In the genomic region with DNA sequence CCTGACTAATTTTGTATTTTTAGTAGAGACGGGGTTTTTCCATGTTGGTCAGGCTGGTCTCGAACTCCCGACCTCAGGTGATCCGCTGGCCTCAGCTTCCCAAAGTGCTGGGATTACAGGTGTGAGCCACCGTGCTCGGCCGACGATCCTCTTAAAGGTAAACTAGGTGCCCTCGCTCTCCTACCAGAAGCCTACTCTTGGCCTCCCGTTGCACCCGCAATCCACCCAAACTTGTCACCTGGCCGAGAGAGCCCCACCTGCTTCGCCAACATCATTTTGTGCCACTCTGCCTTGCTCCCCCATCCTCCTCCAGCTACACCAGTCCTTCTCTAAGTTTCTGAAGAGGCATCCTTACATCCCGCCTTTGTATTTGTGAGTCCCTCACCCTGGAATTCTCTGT, we compare ENCODE assay signal across 8 cellular contexts. TPM values are rescaled to one million over a fixed set of nuclear protein-coding genes. Genes with fewer than 3 reads are reported as not detected.
DNase-seq lines count a peak whose midpoint lies in the region; ATAC-seq, FAIRE-seq and TF ChIP-seq lines count a peak whose summit lies in the region.
"Not testable (repeated sequence)": the region's sequence is repeated elsewhere in the genome, so short reads cannot be mapped to it uniquely, and the experiment has no call there.

No MANE protein-coding gene starts in this region.

- H3K4me3 Mint-ChIP-seq in activated T-helper 17 cell treated with anti-CD3 and anti-CD28 coated beads, Interleukin-2, amount 50 U/mL, for 72 hours; chondrocyte (ENCODE audit: unreplicated experiment); type B pancreatic cell: not testable (repeated sequence)

- ATAC-seq in HCT116; activated T-helper 17 cell treated with anti-CD3 and anti-CD28 coated beads, Interleukin-2, amount 50 U/mL, for 72 hours (replicated peaks); HepG2: not testable (repeated sequence)

- H2AFZ ChIP-seq in ACC112 (ENCODE audit: low read length, unreplicated experiment); HCT116 (ENCODE audit: low read depth, low read length, poor library complexity, severe bottlenecking); HepG2 (ENCODE audit: low read length); trophoblast cell (ENCODE audit: insufficient read depth, low read length, poor library complexity): not testable (repeated sequence)

- not testable (repeated sequence) for H3K9me3 ChIP-seq in HCT116 (ENCODE audit: control insufficient read depth in 1 of 2, insufficient read depth in 1 of 2, low read depth in 1 of 2, low read length in 2 of 2); SJSA1 (replicated peaks); HepG2 (ENCODE audit: low read length); trophoblast cell (ENCODE audit: insufficient read depth, low read depth, low read length)

- not testable (repeated sequence) for TF ChIP-seq RAD21 in HCT116 (IDR thresholded peaks at IDR 0.05; ENCODE audit: low read depth); HepG2 (CRISPR knock-in tag; IDR thresholded peaks at IDR 0.05)

- not testable (repeated sequence) for H4K91ac ChIP-seq in trophoblast cell (ENCODE audit: low read depth, low read length)

- H3K23ac ChIP-seq in trophoblast cell (ENCODE audit: low read length): not testable (repeated sequence)

- FAIRE-seq in HepG2 (lab: Jason Lieb, UNC): not testable (repeated sequence)

- in situ Hi-C loops in HepG2 (cut with HindIII; ENCODE audit: extremely low pct_ligation_motif_present, low pct_unique_long_range_greater_than_20kb): not testable (repeated sequence)

- H4K20me1 ChIP-seq in HCT116 (ENCODE audit: insufficient read depth) (peaks cover 25% of the 10 kb centered on the region; the same call in 1 of the 2 replicates), HepG2 (ENCODE audit: insufficient read depth, low read length) (peaks cover 56% of the 10 kb centered on the region)

- H3K27me3 Mint-ChIP-seq in activated T-helper 17 cell treated with anti-CD3 and anti-CD28 coated beads, Interleukin-2, amount 50 U/mL, for 72 hours; chondrocyte (ENCODE audit: low read depth); type B pancreatic cell: not testable (repeated sequence)

- H4K8ac ChIP-seq in trophoblast cell (ENCODE audit: low read depth, low read length): not testable (repeated sequence)

- H3K4me3 ChIP-seq in ACC112 (ENCODE audit: low read depth, low read length); HCT116 (replicated peaks in 1 of 2; ENCODE audit: low read depth in 1 of 2, low read length in 2 of 2); SJSA1; HepG2 (replicated peaks in 1 of 3; ENCODE audit: insufficient read depth in 1 of 3, low read depth in 2 of 3, low read length in 3 of 3); trophoblast cell (ENCODE audit: low read depth, low read length): not testable (repeated sequence)

- H3K36me3 ChIP-seq in ACC112 (ENCODE audit: insufficient read depth, low read length); trophoblast cell (ENCODE audit: control insufficient read depth in 1 of 2, insufficient read depth in 2 of 2, low read length in 2 of 2): not testable (repeated sequence)
- peaks cover 0 to 26% of the 10 kb centered on the region in 2 experiments; a peak in 2 of 4 replicates for H3K36me3 ChIP-seq in HCT116 (ENCODE audit: control insufficient read depth in 1 of 2, insufficient read depth in 2 of 2, low read length in 2 of 2)
- H3K36me3 ChIP-seq in SJSA1: peaks cover 46% of the 10 kb centered on the region
- peaks cover 14 to 28% of the 10 kb centered on the region in 2 experiments for H3K36me3 ChIP-seq in HepG2 (replicated peaks in 1 of 2; ENCODE audit: control insufficient read depth in 1 of 2, insufficient read depth in 2 of 2, low read length in 2 of 2)

- H3K9me2 ChIP-seq in HCT116 (ENCODE audit: insufficient read depth): not testable (repeated sequence)

- peaks cover 57% of the 10 kb centered on the region for H3K36me3 Mint-ChIP-seq in activated T-helper 17 cell treated with anti-CD3 and anti-CD28 coated beads, Interleukin-2, amount 50 U/mL, for 72 hours (ENCODE audit: low read depth)
- not testable (repeated sequence) for H3K36me3 Mint-ChIP-seq in chondrocyte (ENCODE audit: low read depth)
- H3K36me3 Mint-ChIP-seq in type B pancreatic cell: peaks cover 27% of the 10 kb centered on the region

- H3K9ac ChIP-seq in HCT116 (ENCODE audit: low read length): 0 out of 2 replicates have a peak overlapping the region, but pooled peaks have one; percentile 42
- not testable (repeated sequence) for H3K9ac ChIP-seq in HepG2 (ENCODE audit: insufficient read depth, low read depth, low read length); trophoblast cell (ENCODE audit: low read length)

- not testable (repeated sequence) for H2AK5ac ChIP-seq in trophoblast cell (ENCODE audit: low read length)

- RAD21 ChIA-PET in HCT116 (lab: Charles Lee; ENCODE audit: low non-redundant PET in 1 of 2, low total read pairs in 2 of 2, uncharacterized antibody in 2 of 2, unreplicated experiment in 2 of 2): interaction anchor here in 1 of 2 experiments (0.7 kb wide), 1 partner anchor 33 kb away, joined by 3 read pairs; no protein-coding TSS in a partner anchor

- peak overlapping the region; percentile 73 for H3K4ac ChIP-seq in trophoblast cell (ENCODE audit: low read depth, low read length)

- H3K18ac ChIP-seq in trophoblast cell (ENCODE audit: low read length): not testable (repeated sequence)

- H2BK5ac ChIP-seq in trophoblast cell (ENCODE audit: low read depth, low read length, poor library complexity): not testable (repeated sequence)

- H3K27ac ChIP-seq in ACC112 (ENCODE audit: low read depth, low read length) (0 out of 2 replicates have a peak overlapping the region, but pooled peaks have one; percentile 8), HCT116 (ENCODE audit: low read depth, low read length) (peak overlapping the region; percentile 79; the same call in 1 of the 2 replicates), SJSA1 (peak overlapping the region; percentile 63)
- not testable (repeated sequence) for H3K27ac ChIP-seq in HepG2 (ENCODE audit: extremely low read length, insufficient read depth, low read length); trophoblast cell (ENCODE audit: low read depth, low read length)

- CTCF ChIA-PET in HCT116 (lab: Charles Lee); HepG2 (lab: Yijun Ruan, JAX; ENCODE audit: low intra/inter-chr PET ratio, low total read pairs): not testable (repeated sequence)

- intact Hi-C loops in HCT116 (cut with micrococcal nuclease); HepG2 (cut with micrococcal nuclease; ENCODE audit: unreplicated experiment): not testable (repeated sequence)

- peak overlapping the region; percentile 58; the same call in 1 of the 2 replicates for H3K4me2 ChIP-seq in HCT116 (ENCODE audit: low read length)
- not testable (repeated sequence) for H3K4me2 ChIP-seq in HepG2 (ENCODE audit: low read depth, low read length); trophoblast cell (ENCODE audit: low read length)

- DNase-seq in HCT116 (ENCODE audit: low read depth, low spot score); SJSA1 (ENCODE audit: low read depth in 1 of 2, low spot score in 2 of 2); chondrocyte (ENCODE audit: low spot score); HepG2 (ENCODE audit: low spot score); trophoblast cell; type B pancreatic cell (ENCODE audit: extremely low spot score, unreplicated experiment): not testable (repeated sequence)

- H3K79me2 ChIP-seq in ACC112 (ENCODE audit: control insufficient read depth, insufficient read depth, low read length, unreplicated experiment) (peaks cover 94% of the 10 kb centered on the region), HCT116 (ENCODE audit: insufficient read depth, low read length) (peaks cover 100% of the 10 kb centered on the region), HepG2 (ENCODE audit: insufficient read depth, low read length) (peaks cover 92% of the 10 kb centered on the region), trophoblast cell (ENCODE audit: control insufficient read depth, insufficient read depth, low read length, poor library complexity) (peaks cover 19% of the 10 kb centered on the region)

- not testable (repeated sequence) for TF ChIP-seq CTCF in HCT116 (IDR thresholded peaks at IDR 0.05 in 2 of 3, conservative IDR thresholded peaks at IDR 0.05 in 1 of 3; ENCODE audit: borderline replicate concordance in 1 of 3, insufficient read depth in 1 of 3, low read depth in 2 of 3, low read length in 2 of 3); chondrocyte (IDR thresholded peaks at IDR 0.05); HepG2 (CRISPR knock-in tag; IDR thresholded peaks at IDR 0.05); type B pancreatic cell (conservative IDR thresholded peaks at IDR 0.05)

- TF ChIP-seq EP300 in HepG2 (IDR thresholded peaks at IDR 0.05; ENCODE audit: low read depth in 2 of 2, low read length in 2 of 2); HepG2 (CRISPR knock-in tag; IDR thresholded peaks at IDR 0.05; ENCODE audit: borderline replicate concordance): not testable (repeated sequence)

- H2BK120ac ChIP-seq in trophoblast cell (ENCODE audit: insufficient read depth, low read length, poor library complexity): not testable (repeated sequence)

- not testable (repeated sequence) for BruUV-seq in HCT116 (replicated peaks; lab: Mats Ljungman, UMichigan); HepG2 (replicated peaks; lab: Mats Ljungman, UMichigan)

- H3K27me3 ChIP-seq in ACC112 (ENCODE audit: insufficient read depth, low read length); HCT116 (ENCODE audit: insufficient read depth, low read length); SJSA1 (replicated peaks); HepG2 (ENCODE audit: control insufficient read depth in 1 of 2, insufficient read depth in 2 of 2, low read length in 2 of 2); trophoblast cell (ENCODE audit: insufficient read depth, low read length): not testable (repeated sequence)

- H2BK12ac ChIP-seq in trophoblast cell (ENCODE audit: low read length): not testable (repeated sequence)

- POLR2A ChIA-PET in HCT116 (lab: Charles Lee): interaction anchor here (1.2 kb wide), 1 partner anchor 50 kb away, joined by 3 read pairs; no protein-coding TSS in a partner anchor
- POLR2A ChIA-PET in HepG2 (lab: Yijun Ruan, JAX): interaction anchor here (0.6 to 1.6 kb wide), 3 partner anchors 13 to 70 kb away, joined by 3 to 9 read pairs (median 4); no protein-coding TSS in a partner anchor

- H3K27ac Mint-ChIP-seq in activated T-helper 17 cell treated with anti-CD3 and anti-CD28 coated beads, Interleukin-2, amount 50 U/mL, for 72 hours: peak overlapping the region; percentile 21
- H3K27ac Mint-ChIP-seq in chondrocyte (ENCODE audit: unreplicated experiment) (peak overlapping the region; percentile 94), type B pancreatic cell (peak overlapping the region; percentile 92)

- not testable (repeated sequence) for H3K9me3 Mint-ChIP-seq in activated T-helper 17 cell treated with anti-CD3 and anti-CD28 coated beads, Interleukin-2, amount 50 U/mL, for 72 hours; chondrocyte (ENCODE audit: low read depth); type B pancreatic cell

- not testable (repeated sequence) for H3K14ac ChIP-seq in trophoblast cell (ENCODE audit: low read length)

- not testable (repeated sequence) for H3K79me1 ChIP-seq in trophoblast cell (ENCODE audit: low read length)

- WGBS in HepG2 (ENCODE audit: low lambda C conversion rate): 96% methylated on average over 14 of the region's 14 CpGs
- WGBS in trophoblast cell (ENCODE audit: extremely low coverage, insufficient coverage, insufficient read length): no CpG with 5 or more reads among the region's 14 CpGs

- H3K4me1 ChIP-seq in ACC112 (ENCODE audit: control insufficient read depth, insufficient read depth, low read length, unreplicated experiment): peaks cover 38% of the 10 kb centered on the region
- peaks cover 66 to 81% of the 10 kb centered on the region in 2 experiments for H3K4me1 ChIP-seq in HCT116 (ENCODE audit: control insufficient read depth in 1 of 2, insufficient read depth in 2 of 2, low read length in 2 of 2)
- peaks cover 28% of the 10 kb centered on the region for H3K4me1 ChIP-seq in SJSA1 (replicated peaks)
- peaks cover 45% of the 10 kb centered on the region for H3K4me1 ChIP-seq in HepG2 (ENCODE audit: insufficient read depth, low read length)
- peaks cover 18 to 19% of the 10 kb centered on the region in 2 experiments for H3K4me1 ChIP-seq in trophoblast cell (ENCODE audit: control insufficient read depth in 1 of 2, insufficient read depth in 2 of 2, low read length in 2 of 2)

- H4K12ac ChIP-seq in trophoblast cell (ENCODE audit: low read depth, low read length): not testable (repeated sequence)

- TF ChIP-seq POLR2A in HCT116 (IDR thresholded peaks at IDR 0.05; ENCODE audit: borderline replicate concordance, extremely low read depth, insufficient read depth, insufficient read length); HepG2 (IDR thresholded peaks at IDR 0.05; ENCODE audit: insufficient read depth in 1 of 2, low read depth in 2 of 2, low read length in 2 of 2): not testable (repeated sequence)

- H3K4me1 Mint-ChIP-seq in activated T-helper 17 cell treated with anti-CD3 and anti-CD28 coated beads, Interleukin-2, amount 50 U/mL, for 72 hours: peaks cover 38% of the 10 kb centered on the region
- peaks cover 75% of the 10 kb centered on the region for H3K4me1 Mint-ChIP-seq in chondrocyte (ENCODE audit: low read depth)
- peaks cover 39% of the 10 kb centered on the region for H3K4me1 Mint-ChIP-seq in type B pancreatic cell (ENCODE audit: unreplicated experiment)

RNA-seq across cellular contexts. Expression of a gene that starts 10.4 kb away (rescaled TPM):
- total RNA-seq in HCT116 (2021; ENCODE audit: unreplicated experiment) (114 TPM), chondrocyte (79.8 to 100 TPM (median 82.0 TPM) in 3 replicates), HepG2 (2016; rRNA removed; fragmentation: Illumina TruSeq; extraction: Trizol) (81.3 and 85.1 TPM in 2 replicates), type B pancreatic cell (ENCODE audit: low replicate concordance) (90.5 and 117 TPM in 2 replicates)
- polyA plus RNA-seq in HCT116 (2012): 69.3 and 94.4 TPM in 2 replicates
- 45.4 and 51.1 TPM in 2 replicates for total RNA-seq in SJSA1 (2014; rRNA removed; shearing (Covaris generic))
- 100 to 1,000 TPM; 197 to 205 TPM for total RNA-seq in activated T-helper 17 cell treated with anti-CD3 and anti-CD28 coated beads, Interleukin-2, amount 50 U/mL, for 72 hours
- total RNA-seq in HepG2 (2016; cell fraction: cytosol; rRNA removed; fragmentation: Illumina TruSeq; extraction: Trizol; ENCODE audit: low read depth): 39.8 and 41.0 TPM in 2 replicates
- total RNA-seq in HepG2 (2016; cell fraction: insoluble cytoplasmic fraction; rRNA removed; fragmentation: Illumina TruSeq; extraction: Trizol): 75.7 and 82.4 TPM in 2 replicates
- 77.9 and 85.1 TPM in 2 replicates for total RNA-seq in HepG2 (2016; cell fraction: membrane; rRNA removed; fragmentation: Illumina TruSeq; extraction: Trizol)
- 90.9 and 96.1 TPM in 2 replicates for total RNA-seq in HepG2 (2016; cell fraction: nucleus; rRNA removed; fragmentation: Illumina TruSeq; extraction: Trizol)
- polyA plus RNA-seq in HepG2 (2011; rRNA removed): 102 and 132 TPM in 2 replicates
- polyA plus RNA-seq in HepG2 (2011; cell fraction: cytosol; rRNA removed): 86.6 and 115 TPM in 2 replicates
- polyA plus RNA-seq in HepG2 (2011; cell fraction: nucleus; rRNA removed): 112 and 127 TPM in 2 replicates
- polyA plus RNA-seq in HepG2 (2012): 131 and 175 TPM in 2 replicates
- polyA plus RNA-seq in HepG2 (2016; cell fraction: cytosol; fragmentation: Illumina TruSeq; extraction: Trizol; ENCODE audit: low read depth): 88.5 and 88.7 TPM in 2 replicates
- polyA plus RNA-seq in HepG2 (2016; cell fraction: insoluble cytoplasmic fraction; fragmentation: Illumina TruSeq; extraction: Trizol; ENCODE audit: low read depth): 203 and 260 TPM in 2 replicates
- 179 and 185 TPM in 2 replicates for polyA plus RNA-seq in HepG2 (2016; cell fraction: membrane; fragmentation: Illumina TruSeq; extraction: Trizol; ENCODE audit: low read depth)
- 152 and 171 TPM in 2 replicates for polyA plus RNA-seq in HepG2 (2016; cell fraction: nucleus; fragmentation: Illumina TruSeq; extraction: Trizol; ENCODE audit: insufficient read depth, low read depth)
- polyA minus RNA-seq in HepG2 (2011; rRNA and poly(A)+ RNA removed; ENCODE audit: low replicate concordance): 54.3 and 62.1 TPM in 2 replicates
- polyA minus RNA-seq in HepG2 (2011; cell fraction: cytosol; rRNA and poly(A)+ RNA removed): 50.5 and 51.3 TPM in 2 replicates
- polyA minus RNA-seq in HepG2 (2011; cell fraction: nucleus; rRNA and poly(A)+ RNA removed): 273 and 299 TPM in 2 replicates
- polyA plus RNA-seq in trophoblast cell (2013): 238 and 250 TPM in 2 replicates

RNA-seq across cellular contexts. Expression of a gene that starts 51.0 kb away (rescaled TPM):
- total RNA-seq in HCT116 (2021; ENCODE audit: unreplicated experiment) (31.9 TPM), chondrocyte (36.8 to 42.3 TPM (median 41.4 TPM) in 3 replicates), HepG2 (2016; rRNA removed; fragmentation: Illumina TruSeq; extraction: Trizol) (21.4 and 30.5 TPM in 2 replicates), type B pancreatic cell (ENCODE audit: low replicate concordance) (29.9 and 42.9 TPM in 2 replicates)
- 43.0 and 49.4 TPM in 2 replicates for polyA plus RNA-seq in HCT116 (2012)
- 24.8 and 43.5 TPM in 2 replicates for total RNA-seq in SJSA1 (2014; rRNA removed; shearing (Covaris generic))
- total RNA-seq in activated T-helper 17 cell treated with anti-CD3 and anti-CD28 coated beads, Interleukin-2, amount 50 U/mL, for 72 hours: 10 to 100 TPM; 13.1 to 22.0 TPM
- 17.9 and 19.8 TPM in 2 replicates for total RNA-seq in HepG2 (2016; cell fraction: cytosol; rRNA removed; fragmentation: Illumina TruSeq; extraction: Trizol; ENCODE audit: low read depth)
- total RNA-seq in HepG2 (2016; cell fraction: insoluble cytoplasmic fraction; rRNA removed; fragmentation: Illumina TruSeq; extraction: Trizol): 16.4 and 29.4 TPM in 2 replicates
- 40.2 and 46.0 TPM in 2 replicates for total RNA-seq in HepG2 (2016; cell fraction: membrane; rRNA removed; fragmentation: Illumina TruSeq; extraction: Trizol)
- 19.8 and 24.1 TPM in 2 replicates for total RNA-seq in HepG2 (2016; cell fraction: nucleus; rRNA removed; fragmentation: Illumina TruSeq; extraction: Trizol)
- polyA plus RNA-seq in HepG2 (2011; rRNA removed): 93.9 and 105 TPM in 2 replicates
- 58.6 and 81.5 TPM in 2 replicates for polyA plus RNA-seq in HepG2 (2011; cell fraction: cytosol; rRNA removed)
- 45.3 and 46.9 TPM in 2 replicates for polyA plus RNA-seq in HepG2 (2011; cell fraction: nucleus; rRNA removed)
- polyA plus RNA-seq in HepG2 (2012): 29.0 and 44.1 TPM in 2 replicates
- polyA plus RNA-seq in HepG2 (2016; cell fraction: cytosol; fragmentation: Illumina TruSeq; extraction: Trizol; ENCODE audit: low read depth): 31.6 and 35.7 TPM in 2 replicates
- 33.1 and 37.1 TPM in 2 replicates for polyA plus RNA-seq in HepG2 (2016; cell fraction: insoluble cytoplasmic fraction; fragmentation: Illumina TruSeq; extraction: Trizol; ENCODE audit: low read depth)
- 65.7 and 67.3 TPM in 2 replicates for polyA plus RNA-seq in HepG2 (2016; cell fraction: membrane; fragmentation: Illumina TruSeq; extraction: Trizol; ENCODE audit: low read depth)
- 60.4 and 64.9 TPM in 2 replicates for polyA plus RNA-seq in HepG2 (2016; cell fraction: nucleus; fragmentation: Illumina TruSeq; extraction: Trizol; ENCODE audit: insufficient read depth, low read depth)
- polyA minus RNA-seq in HepG2 (2011; rRNA and poly(A)+ RNA removed; ENCODE audit: low replicate concordance): 171 and 190 TPM in 2 replicates
- polyA minus RNA-seq in HepG2 (2011; cell fraction: cytosol; rRNA and poly(A)+ RNA removed): 44.9 and 49.0 TPM in 2 replicates
- polyA minus RNA-seq in HepG2 (2011; cell fraction: nucleus; rRNA and poly(A)+ RNA removed): 12.5 and 14.5 TPM in 2 replicates
- 132 and 134 TPM in 2 replicates for polyA plus RNA-seq in trophoblast cell (2013)

Comparison
In these comparisons a context has a peak if more than half of its experiments do, and no peak if none do; other contexts are left out.
1. H3K27ac Mint-ChIP-seq: peak in every context shown above with its lines; median percentile 94 in chondrocyte; 92 in type B pancreatic cell; 21 in activated T-helper 17 cell treated with anti-CD3 and anti-CD28 coated beads, Interleukin-2, amount 50 U/mL, for 72 hours.